Comparison of ENCODE assay signal across 10 cellular contexts in the genomic region with DNA sequence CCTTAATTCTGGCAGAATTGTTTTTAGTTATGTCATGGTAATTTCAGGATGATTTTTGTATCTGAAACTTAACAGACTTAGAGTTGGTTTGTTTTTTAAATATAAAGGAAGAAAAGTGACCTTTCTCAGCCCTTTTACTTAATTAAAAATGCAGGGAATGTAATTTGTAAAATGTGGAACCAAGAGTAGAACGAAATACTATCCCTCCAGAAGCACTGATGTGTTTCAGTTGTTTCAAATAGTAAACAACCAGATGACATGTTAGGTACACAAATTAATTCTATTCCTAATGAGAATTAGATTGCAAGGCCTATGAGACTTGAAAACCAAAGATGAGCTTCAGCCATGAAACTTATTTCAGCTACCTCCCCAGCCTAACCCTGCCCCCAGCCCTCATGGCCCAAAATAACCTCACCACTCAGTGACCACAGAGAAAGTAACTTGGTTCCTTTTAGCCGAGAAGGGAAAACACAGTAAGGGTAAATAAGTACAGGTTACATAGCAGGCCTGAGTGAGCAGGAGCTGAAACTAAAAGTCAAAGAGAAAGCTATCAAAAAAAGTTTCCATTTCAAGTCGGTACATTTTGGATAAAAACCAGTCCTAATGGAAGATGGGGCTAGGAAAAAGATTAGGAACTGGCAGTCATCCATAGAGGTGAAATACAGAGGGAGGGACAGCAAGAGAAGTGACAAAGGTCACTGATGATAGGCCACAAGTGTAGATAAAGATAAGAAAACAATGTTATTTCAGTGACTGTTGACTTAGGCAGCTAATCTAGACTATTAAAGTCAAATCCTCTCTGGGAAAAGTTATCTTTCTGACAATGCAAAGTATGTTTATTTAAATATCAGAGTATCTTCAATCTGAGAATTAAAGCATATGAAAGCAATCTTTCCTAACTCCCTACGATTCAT. TPM values are rescaled to one million over a fixed set of nuclear protein-coding genes. Genes with fewer than 3 reads are reported as not detected.
DNase-seq lines count a peak whose midpoint lies in the region; ATAC-seq lines count a peak whose summit lies in the region.
"Had no signal": no experiment of that assay in that cellular context is flagged by ENCODE, and none has a peak within 500 bp of the region (broad histone marks: within the 10 kb centered on the region; RNA-seq: fewer than 3 reads in every experiment).

No MANE protein-coding gene starts in this region.

- H3K56ac ChIP-seq in mesendoderm (ENCODE audit: low read length) = no peak overlapping the region

- H3K4me1 ChIP-seq in mesendoderm (ENCODE audit: control insufficient read depth, low read depth, low read length) = no peaks in the 10 kb centered on the region
- peaks cover 7% of the 10 kb centered on the region for H3K4me1 ChIP-seq in Karpas-422 (ENCODE audit: low read length)

- H3K9me3 ChIP-seq in Karpas-422 (ENCODE audit: low read length) = no peaks in the 10 kb centered on the region

- no peaks in the 10 kb centered on the region for H4K20me1 ChIP-seq in Karpas-422 (ENCODE audit: insufficient read depth, low read depth, low read length)

- no peak overlapping the region for H3K23ac ChIP-seq in mesendoderm (ENCODE audit: low read length)

- H3K79me1 ChIP-seq in mesendoderm (ENCODE audit: low read length) = no peaks in the 10 kb centered on the region

- H3K4ac ChIP-seq in mesendoderm (ENCODE audit: low read depth, low read length) = no peak overlapping the region

- DNase-seq in M059J (ENCODE audit: low read depth) = peak; percentile 36
- DNase-seq in mesendoderm = peak; percentile 49
- no peak for DNase-seq in activated CD4-positive, CD25-positive, alpha-beta regulatory T cell treated with anti-CD3 and anti-CD28 coated beads, Interleukin-2, amount 50 U/mL, for 72 hours
- DNase-seq in Karpas-422 = no peak
- no peak for DNase-seq in NCI-H69 (lab: John Stamatoyannopoulos, UW)
- DNase-seq in HT-29 (ENCODE audit: low spot score) = no peak
- DNase-seq: activated CD4-positive, alpha-beta memory T cell treated with anti-CD3 and anti-CD28 coated beads, Interleukin-2, amount 10 ng/mL, durations not matched to agents 7 days and 5 days had no signal

- H2BK120ac ChIP-seq in mesendoderm (ENCODE audit: low read depth, low read length) = no peak overlapping the region

- H2BK5ac ChIP-seq in mesendoderm (ENCODE audit: low read length) = no peak overlapping the region

- no peak overlapping the region for H4K5ac ChIP-seq in mesendoderm (ENCODE audit: low read length)

- H3K4me3 ChIP-seq in mesendoderm (ENCODE audit: low read length) (no peak overlapping the region), Karpas-422 (ENCODE audit: low read length) (no peak overlapping the region)

- no peak overlapping the region for H3K9ac ChIP-seq in mesendoderm (ENCODE audit: low read length)
- no peak overlapping the region for H3K9ac ChIP-seq in Karpas-422 (ENCODE audit: low read length)

- ATAC-seq in GM18858 (IDR thresholded peaks at IDR 0.05; ENCODE audit: unreplicated experiment) (peak; percentile 94), HG02588 (IDR thresholded peaks at IDR 0.05; ENCODE audit: unreplicated experiment) (peak; percentile 99)
- ATAC-seq: HCT116 had no signal

- H3K18ac ChIP-seq in mesendoderm (ENCODE audit: low read length) = no peak overlapping the region

- no peaks in the 10 kb centered on the region for H3K27me3 ChIP-seq in mesendoderm (ENCODE audit: insufficient read depth, low read length, poor library complexity)
- H3K27me3 ChIP-seq in Karpas-422 (ENCODE audit: low read length) = no peaks in the 10 kb centered on the region

- no CpG with 5 or more reads among the region's 4 CpGs for WGBS in mesendoderm (ENCODE audit: extremely low coverage, insufficient coverage, low lambda C conversion rate)

- H4K8ac ChIP-seq in mesendoderm (ENCODE audit: low read depth, low read length) = no peak overlapping the region

- H2AK5ac ChIP-seq in mesendoderm (ENCODE audit: low read length) = no peak overlapping the region

- H2AFZ ChIP-seq in Karpas-422 (ENCODE audit: low read length) = no peak overlapping the region

- H3K79me2 ChIP-seq in mesendoderm (ENCODE audit: control insufficient read depth, insufficient read depth, low read length) (no peaks in the 10 kb centered on the region), Karpas-422 (ENCODE audit: low read length) (no peaks in the 10 kb centered on the region)

- H3K27ac ChIP-seq in mesendoderm (ENCODE audit: low read depth, low read length) (no peak overlapping the region), Karpas-422 (ENCODE audit: low read length) (no peak overlapping the region)

- H3K36me3 ChIP-seq in mesendoderm (ENCODE audit: control insufficient read depth, insufficient read depth, low read length) = no peaks in the 10 kb centered on the region
- no peaks in the 10 kb centered on the region for H3K36me3 ChIP-seq in Karpas-422 (ENCODE audit: insufficient read depth, low read length)

- H2BK15ac ChIP-seq in mesendoderm (replicated peaks; ENCODE audit: low read depth) = no peak overlapping the region

- H3K4me2 ChIP-seq in mesendoderm (ENCODE audit: low read length) = no peak overlapping the region
- no peak overlapping the region for H3K4me2 ChIP-seq in Karpas-422 (ENCODE audit: low read depth, low read length, poor library complexity, severe bottlenecking)

- no peaks in the 10 kb centered on the region for H3K9me2 ChIP-seq in Karpas-422 (replicated peaks; ENCODE audit: insufficient read depth, low read length)

RNA-seq across cellular contexts. Expression of a gene that starts 23.2 kb away (rescaled TPM):
- 2.2 and 2.5 TPM in 2 replicates for total RNA-seq in M059J (2014; rRNA removed; shearing (Covaris generic))
- 2.3 TPM for polyA plus RNA-seq in mesendoderm (2013, experiment 1 of 2)
- 2.7 TPM for polyA plus RNA-seq in mesendoderm (2013, experiment 2 of 2)
- total RNA-seq in Karpas-422 (2014; rRNA removed; shearing (Covaris generic); ENCODE audit: low replicate concordance) = 1.0 and 6.8 TPM in 2 replicates
- 0.66 and 3.2 TPM in 2 replicates for total RNA-seq in HT-29 (2014; rRNA removed; shearing (Covaris generic))

RNA-seq across cellular contexts. Expression of a gene that starts 23.5 kb away (rescaled TPM):
- 13.1 and 15.0 TPM in 2 replicates for total RNA-seq in M059J (2014; rRNA removed; shearing (Covaris generic))
- polyA plus RNA-seq in mesendoderm (2013, experiment 1 of 2) = 4.0 TPM
- 3.9 TPM for polyA plus RNA-seq in mesendoderm (2013, experiment 2 of 2)
- 78.5 and 142 TPM in 2 replicates for total RNA-seq in Karpas-422 (2014; rRNA removed; shearing (Covaris generic); ENCODE audit: low replicate concordance)
- 7.2 and 11.4 TPM in 2 replicates for total RNA-seq in HT-29 (2014; rRNA removed; shearing (Covaris generic))

RNA-seq across cellular contexts. Expression of a gene that starts 56.2 kb away (rescaled TPM):
- 0.34 and 0.44 TPM in 2 replicates for total RNA-seq in M059J (2014; rRNA removed; shearing (Covaris generic))
- polyA plus RNA-seq in mesendoderm (2013, experiment 1 of 2) = 0.44 TPM
- polyA plus RNA-seq in mesendoderm (2013, experiment 2 of 2) = 0.31 TPM
- not detected in 2 replicates for total RNA-seq in Karpas-422 (2014; rRNA removed; shearing (Covaris generic); ENCODE audit: low replicate concordance)
- total RNA-seq in HT-29 (2014; rRNA removed; shearing (Covaris generic)) = 0.03 and 0.29 TPM in 2 replicates
- total RNA-seq: activated CD4-positive, alpha-beta memory T cell treated with anti-CD3 and anti-CD28 coated beads, Interleukin-2, amount 10 ng/mL, durations not matched to agents 7 days and 5 days had no signal

Comparison
In these comparisons a context has a peak if more than half of its experiments do, and no peak if none do; other contexts are left out.
1. DNase-seq: peak in M059J (single experiment) and mesendoderm (single experiment); none in activated CD4-positive, CD25-positive, alpha-beta regulatory T cell treated with anti-CD3 and anti-CD28 coated beads, Interleukin-2, amount 50 U/mL, for 72 hours (single experiment), Karpas-422 (single experiment), NCI-H69 (single experiment) and HT-29 (single experiment).